Comparison of ENCODE assay signal across 19 cellular contexts in genomic region chr19:3664879-3665642, GRCh38. TPM values are rescaled to one million over a fixed set of nuclear protein-coding genes. Genes with fewer than 3 reads are reported as not detected.
A peak's percentile ranks its signal among the peaks of the same experiment; 100 is the strongest.
DNase-seq lines count a peak whose midpoint lies in the region; ATAC-seq and TF ChIP-seq lines count a peak whose summit lies in the region.
"Had no signal": no experiment of that assay in that cellular context is flagged by ENCODE, and none has a peak within 500 bp of the region (broad histone marks: within the 10 kb centered on the region; RNA-seq: fewer than 3 reads in every experiment).

No MANE protein-coding gene starts in this region.

- H3K9me3 ChIP-seq in right cardiac atrium (ENCODE audit: control insufficient read depth, low read length) (no peaks in the 10 kb centered on the region), heart right ventricle (no peaks in the 10 kb centered on the region), OCI-LY7 (ENCODE audit: low read length) (no peaks in the 10 kb centered on the region)
- H3K9me3 ChIP-seq: breast epithelium, neutrophil, right atrium auricular region, spleen, thyroid gland had no signal

- POLR2A ChIA-PET in OCI-LY7 (lab: Charles Lee): no interaction called here

- peak overlapping the region; percentile 43; the same call in 1 of the 2 replicates for H2AFZ ChIP-seq in OCI-LY7 (ENCODE audit: low read length)

- 76% methylated on average over 19 of the region's 19 CpGs for WGBS in right cardiac atrium
- WGBS in heart right ventricle, 2 donors: 77 to 81% methylated on average over 19 of the region's 19 CpGs

- CTCF ChIA-PET in OCI-LY7 (lab: Charles Lee; ENCODE audit: unreplicated experiment): no interaction called here

- no peaks in the 10 kb centered on the region for H3K9me2 ChIP-seq in OCI-LY7 (ENCODE audit: insufficient read depth, low read length)

- TF ChIP-seq CTCF in heart right ventricle (IDR thresholded peaks at IDR 0.05): no peak
- TF ChIP-seq CTCF in OCI-LY7 (conservative IDR thresholded peaks at IDR 0.05; ENCODE audit: low read length): no peak

- no peaks in the 10 kb centered on the region for H4K20me1 ChIP-seq in OCI-LY7 (ENCODE audit: insufficient read depth, low read length)

- intact Hi-C loops in right cardiac atrium (cut with DNase I) (loop anchor here in 3 of 4 donors (2.0 to 5.0 kb wide), 2 partner anchors 37 to 42 kb away; partner anchors contain the start of gene PIP5K1C (in 2 of the 3)), heart right ventricle (cut with DNase I) (loop anchor here in 6 of 10 donors (5.0 to 10.0 kb wide), 3 partner anchors 37 to 540 kb away; partner anchors contain the start of gene PIP5K1C (in 3 of the 6)), OCI-LY7 (cut with micrococcal nuclease; ENCODE audit: unreplicated experiment) (loop anchor here (1.0 kb wide), 1 partner anchor 35 kb away; the partner anchor contains the start of gene PIP5K1C)

- peaks cover 3% of the 10 kb centered on the region for H3K4me1 ChIP-seq in right cardiac atrium (ENCODE audit: control insufficient read depth, insufficient read depth, low read length)
- peaks cover 10 to 53% (median 33%) of the 10 kb centered on the region in 9 donors for H3K4me1 ChIP-seq in heart right ventricle
- peaks cover 25% of the 10 kb centered on the region for H3K4me1 ChIP-seq in OCI-LY7 (ENCODE audit: insufficient read depth, low read length, poor library complexity, severe bottlenecking)
- H3K4me1 ChIP-seq: breast epithelium had no signal

- peak overlapping the region; percentile 94 for H3K4me2 ChIP-seq in OCI-LY7 (ENCODE audit: low read length)

- H3K79me2 ChIP-seq in OCI-LY7 (ENCODE audit: insufficient read depth, low read depth, low read length): no peaks in the 10 kb centered on the region

- ATAC-seq in right cardiac atrium: no peak
- ATAC-seq in heart right ventricle: no peak
- no peak for ATAC-seq in GM18519 (IDR thresholded peaks at IDR 0.05; ENCODE audit: low FRiP score, unreplicated experiment)
- no peak for ATAC-seq in HG02623 (IDR thresholded peaks at IDR 0.05; ENCODE audit: unreplicated experiment)

- H3K36me3 ChIP-seq in heart right ventricle: peaks cover 0 to 69% (median 26%) of the 10 kb centered on the region in 9 donors
- peaks cover 3% of the 10 kb centered on the region; the same call in 1 of the 2 replicates for H3K36me3 ChIP-seq in OCI-LY7 (ENCODE audit: insufficient read depth, low read length)
- H3K36me3 ChIP-seq in H7 (replicated peaks; ENCODE audit: control insufficient read depth, insufficient read depth, low read length): peaks cover 10% of the 10 kb centered on the region
- H3K36me3 ChIP-seq: breast epithelium had no signal

- DNase-seq in right cardiac atrium: peak in 2 of 3 donors; percentile 13 to 34
- no peak for DNase-seq in heart right ventricle
- peak; percentile 65 for DNase-seq in OCI-LY7 (ENCODE audit: low spot score)
- peak; percentile 63 for DNase-seq in germinal center (ENCODE audit: low spot score)
- no peak for DNase-seq in HPDE6-E6E7 (ENCODE audit: extremely low spot score)
- no peak for DNase-seq in H7
- DNase-seq: DMS79, GF-D8, NCI-H1048, NCI-H774 had no signal

- H3K27ac ChIP-seq in right cardiac atrium (ENCODE audit: low read length) (no peak overlapping the region), heart right ventricle (no peak overlapping the region), OCI-LY7 (ENCODE audit: low read depth, low read length, poor library complexity, severe bottlenecking) (peak overlapping the region; percentile 68)
- H3K27ac ChIP-seq: 22Rv1, neutrophil, thyroid gland had no signal

- BruUV-seq in OCI-LY7 (replicated peaks; lab: Mats Ljungman, UMichigan): no TSS peak

- H3K4me3 ChIP-seq in right cardiac atrium (ENCODE audit: low read length) (no peak overlapping the region), heart right ventricle (no peak overlapping the region), OCI-LY7 (ENCODE audit: low read depth, low read length, poor library complexity, severe bottlenecking) (peak overlapping the region; percentile 58), H7 (ENCODE audit: insufficient read depth, low read depth, low read length) (no peak overlapping the region)
- H3K4me3 ChIP-seq: breast epithelium, right atrium auricular region, thyroid gland had no signal

- H3K27me3 ChIP-seq in right cardiac atrium (ENCODE audit: control insufficient read depth, insufficient read depth): no peaks in the 10 kb centered on the region
- H3K27me3 ChIP-seq in heart right ventricle: no peaks in the 10 kb centered on the region
- no peaks in the 10 kb centered on the region for H3K27me3 ChIP-seq in H7 (ENCODE audit: control insufficient read depth, insufficient read depth, low read length)
- H3K27me3 ChIP-seq: breast epithelium, neutrophil, right atrium auricular region, spleen, thyroid gland had no signal

RNA-seq across cellular contexts. Expression of gene PIP5K1C, which starts 35.2 kb away (rescaled TPM):
- total RNA-seq in right cardiac atrium (10 to 100 TPM; 38.8 to 48.3 (median 40.4) TPM), heart right ventricle (10 to 100 TPM; 28.2 to 46.6 (median 36.3) TPM), OCI-LY7 (2022) (13.7 and 15.1 TPM in 2 replicates)
- polyA plus RNA-seq in right cardiac atrium (31.4 TPM), heart right ventricle (10 to 100 TPM; 18.3 to 18.9 TPM)
- 6.3 and 7.6 TPM in 2 replicates for total RNA-seq in OCI-LY7 (2014; rRNA removed; shearing (Covaris generic))
- 13.7 and 15.6 TPM in 2 replicates for total RNA-seq in H7 (2014; rRNA removed; shearing (Covaris generic))

RNA-seq across cellular contexts. Expression of gene CACTIN, which starts 38.5 kb away (rescaled TPM):
- total RNA-seq in right cardiac atrium: 10 to 100 TPM; 13.8 to 17.8 (median 14.4) TPM
- 13.5 TPM for polyA plus RNA-seq in right cardiac atrium
- total RNA-seq in heart right ventricle: 10 to 100 TPM in 9 of 10 donors, 1 to 10 TPM in 1; 9.7 to 15.8 (median 12.1) TPM
- 10 to 100 TPM; 15.8 to 17.6 TPM for polyA plus RNA-seq in heart right ventricle
- 35.9 and 38.6 TPM in 2 replicates for total RNA-seq in OCI-LY7 (2014; rRNA removed; shearing (Covaris generic))
- total RNA-seq in OCI-LY7 (2022): 33.0 and 34.2 TPM in 2 replicates
- 44.0 and 46.4 TPM in 2 replicates for total RNA-seq in H7 (2014; rRNA removed; shearing (Covaris generic))

RNA-seq across cellular contexts. Expression of gene TJP3, which starts 43.1 kb away (rescaled TPM):
- total RNA-seq in right cardiac atrium: not detected
- 0.05 TPM for polyA plus RNA-seq in right cardiac atrium
- total RNA-seq in heart right ventricle: under 1 TPM in 3 of 10 donors, not detected in 7; 0.15 to 0.49 (median 0.34) TPM
- polyA plus RNA-seq in heart right ventricle: under 1 TPM in 1 of 2 donors, not detected in 1; 0.06 TPM
- total RNA-seq in OCI-LY7 (2014; rRNA removed; shearing (Covaris generic)): 0.69 and 1.8 TPM in 2 replicates
- 1.8 and 2.3 TPM in 2 replicates for total RNA-seq in OCI-LY7 (2022)
- 10.7 and 18.8 TPM in 2 replicates for total RNA-seq in H7 (2014; rRNA removed; shearing (Covaris generic))
- total RNA-seq: endothelial cell of umbilical vein had no signal

RNA-seq across cellular contexts. Expression of gene TBXA2R, which starts 58.4 kb away (rescaled TPM):
- total RNA-seq in right cardiac atrium (1 to 10 TPM; 1.3 to 2.2 (median 2.0) TPM), heart right ventricle (1 to 10 TPM; 1.6 to 4.0 (median 3.0) TPM), OCI-LY7 (2022) (not detected in 2 replicates)
- polyA plus RNA-seq in right cardiac atrium (1.8 TPM), heart right ventricle (1 to 10 TPM; 2.9 to 3.4 TPM)
- total RNA-seq in OCI-LY7 (2014; rRNA removed; shearing (Covaris generic)): not detected in 2 replicates
- 0.18 and 0.45 TPM in 2 replicates for total RNA-seq in H7 (2014; rRNA removed; shearing (Covaris generic))

Comparison
In these comparisons a context has a peak if more than half of its experiments do, and no peak if none do; other contexts are left out.
1. DNase-seq: peak in right cardiac atrium (2 of 3), OCI-LY7 (single experiment) and germinal center (single experiment); none in heart right ventricle (0 of 2), HPDE6-E6E7 (single experiment) and H7 (single experiment).